In genomic region chr10:59536576-59537014, GRCh38 we compare ENCODE assay signal across 1 cellular context.
TF ChIP-seq lines count a peak whose summit lies in the region.

No MANE protein-coding gene starts in this region.

TF ChIP-seq in GM23338, 12 proteins besides CTCF, POLR2A, EP300 and RAD21 (continued from another document):
- TF ChIP-seq ZNF462 (CRISPR knock-in tag; IDR thresholded peaks at IDR 0.05) (no peak), EZH2phosphoT487 (IDR thresholded peaks at IDR 0.05; ENCODE audit: unreplicated experiment) (no peak), POLR2AphosphoS5 (IDR thresholded peaks at IDR 0.05; ENCODE audit: low read depth) (no peak), REST (IDR thresholded peaks at IDR 0.05; ENCODE audit: unreplicated experiment) (no peak)
TF ChIP-seq in GM23338: peak in this region for 0.
